ENCODE assay signal across 8 cellular contexts in the genomic region with DNA sequence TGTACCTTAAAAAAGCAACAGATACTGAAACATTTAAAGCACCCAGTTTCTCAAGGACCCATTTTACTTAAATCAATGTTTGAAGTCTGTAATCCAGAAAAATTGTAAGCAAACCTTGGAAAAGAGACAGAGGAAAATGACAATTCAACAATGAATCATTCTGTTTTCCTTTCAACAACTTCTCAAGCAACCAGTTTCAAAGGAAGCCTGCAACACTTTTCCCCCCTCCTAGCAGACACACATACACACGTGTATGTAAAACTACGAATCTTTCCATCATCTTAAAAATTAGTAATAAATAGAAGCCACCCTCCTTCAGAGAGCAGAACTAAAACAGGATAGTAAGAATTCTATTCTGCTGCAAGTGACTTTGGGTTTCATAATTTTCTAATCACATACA. TPM values are rescaled to one million over a fixed set of nuclear protein-coding genes. Genes with fewer than 3 reads are reported as not detected.
DNase-seq lines count a peak whose midpoint lies in the region; ATAC-seq and TF ChIP-seq lines count a peak whose summit lies in the region.

No MANE protein-coding gene starts in this region.

- in situ Hi-C loops in Panc1 (cut with HindIII; ENCODE audit: low pct_unique_long_range_greater_than_20kb, low sequenced_read_pairs): no loop called here

- no peaks in the 10 kb centered on the region; the same call in 1 of the 2 replicates for H3K36me3 ChIP-seq in Panc1 (ENCODE audit: control insufficient read depth, insufficient read depth, low read length)
- H3K36me3 ChIP-seq in osteoblast (ENCODE audit: insufficient read depth, low read length): no peaks in the 10 kb centered on the region

- peaks cover 6% of the 10 kb centered on the region for H4K20me1 ChIP-seq in osteoblast (ENCODE audit: insufficient read depth, low read length)

- intact Hi-C loops in Panc1 (cut with micrococcal nuclease; ENCODE audit: unreplicated experiment): no loop called here

- H3K27ac ChIP-seq in Panc1 (ENCODE audit: low read length) (peak overlapping the region; percentile 93), osteoblast (ENCODE audit: low read depth, low read length) (peak overlapping the region; percentile 87)

- peak overlapping the region; percentile 91 for H2AFZ ChIP-seq in osteoblast (ENCODE audit: low read length)

- TF ChIP-seq CTCF in Panc1 (IDR thresholded peaks at IDR 0.05) (no peak), epithelial cell of proximal tubule (conservative IDR thresholded peaks at IDR 0.05; ENCODE audit: low read depth, low read length) (no peak), osteoblast (IDR thresholded peaks at IDR 0.05; ENCODE audit: extremely low read depth, low read depth, low read length) (no peak)

- BruUV-seq in Panc1 (replicated peaks; lab: Mats Ljungman, UMichigan): no TSS peak

- no peak for ATAC-seq in Panc1
- no peak for ATAC-seq in GM19351 (IDR thresholded peaks at IDR 0.05; ENCODE audit: unreplicated experiment)

- peaks cover 40% of the 10 kb centered on the region for H3K4me1 ChIP-seq in Panc1 (ENCODE audit: control insufficient read depth, insufficient read depth, low read length)
- peaks cover 37% of the 10 kb centered on the region for H3K4me1 ChIP-seq in osteoblast (ENCODE audit: insufficient read depth, low read length)

- CTCF ChIA-PET in Panc1 (lab: Charles Lee): interaction anchor here (2.0 kb wide), 1 partner anchor 33 kb away, joined by 17 read pairs; no protein-coding TSS in a partner anchor

- peak overlapping the region; percentile 97 for H3K4me2 ChIP-seq in osteoblast (ENCODE audit: insufficient read depth, low read length)

- no peaks in the 10 kb centered on the region for H3K9me3 ChIP-seq in Panc1 (ENCODE audit: control insufficient read depth, insufficient read depth, low read depth, low read length)
- no peaks in the 10 kb centered on the region for H3K9me3 ChIP-seq in osteoblast (ENCODE audit: low read depth, low read length)

- peak; percentile 78 for DNase-seq in DMS153 treated with DMSO at 0.1 percent for 48 hours (lab: John Stamatoyannopoulos, UW; ENCODE audit: unreplicated experiment)
- DNase-seq in DMS153 (lab: John Stamatoyannopoulos, UW): no peak
- no peak for DNase-seq in Panc1 (ENCODE audit: low read depth, low spot score)
- no peak for DNase-seq in epithelial cell of proximal tubule (ENCODE audit: low read depth)
- DNase-seq in osteoblast (ENCODE audit: insufficient read length, low spot score, missing footprints): peak; percentile 80
- DNase-seq in NCI-H1092 (lab: John Stamatoyannopoulos, UW): no peak
- no peak for DNase-seq in SW480 (ENCODE audit: low spot score)

- POLR2A ChIA-PET in Panc1 (lab: Charles Lee): no interaction called here

- peaks cover 32% of the 10 kb centered on the region for H3K79me2 ChIP-seq in osteoblast (ENCODE audit: insufficient read depth, low read length)

- peak overlapping the region; percentile 89 to 91 for H3K4me3 ChIP-seq in Panc1 (ENCODE audit: low read depth in 2 of 2, low read length in 2 of 2)
- peak overlapping the region; percentile 77 for H3K4me3 ChIP-seq in epithelial cell of proximal tubule (ENCODE audit: low read depth, low read length)
- peak overlapping the region; percentile 87 for H3K4me3 ChIP-seq in osteoblast (ENCODE audit: insufficient read depth, low read length)

- H3K27me3 ChIP-seq in Panc1 (ENCODE audit: control insufficient read depth, insufficient read depth, low read length) (no peaks in the 10 kb centered on the region), osteoblast (ENCODE audit: insufficient read depth, low read length) (no peaks in the 10 kb centered on the region)

RNA-seq across cellular contexts. Expression of gene RERE, which starts 1.1 kb away (rescaled TPM):
- 217 TPM for total RNA-seq in Panc1 (2021; ENCODE audit: unreplicated experiment)
- 196 TPM for polyA plus RNA-seq in Panc1 (2012; ENCODE audit: insufficient read length)
- 18.0 and 30.0 TPM in 2 replicates for total RNA-seq in epithelial cell of proximal tubule
- total RNA-seq in osteoblast: 53.0 and 55.0 TPM in 2 replicates

Comparison
In these comparisons a context has a peak if more than half of its experiments do, and no peak if none do; other contexts are left out.
1. DNase-seq: peak in DMS153 treated with DMSO at 0.1 percent for 48 hours (single experiment) and osteoblast (single experiment); none in DMS153 (single experiment), Panc1 (single experiment), epithelial cell of proximal tubule (single experiment), NCI-H1092 (single experiment) and SW480 (single experiment).
2. Peak in every context shown above with its lines, with median percentiles within 50 percentile points of each other: H3K4me3 ChIP-seq.